In the genomic region with DNA sequence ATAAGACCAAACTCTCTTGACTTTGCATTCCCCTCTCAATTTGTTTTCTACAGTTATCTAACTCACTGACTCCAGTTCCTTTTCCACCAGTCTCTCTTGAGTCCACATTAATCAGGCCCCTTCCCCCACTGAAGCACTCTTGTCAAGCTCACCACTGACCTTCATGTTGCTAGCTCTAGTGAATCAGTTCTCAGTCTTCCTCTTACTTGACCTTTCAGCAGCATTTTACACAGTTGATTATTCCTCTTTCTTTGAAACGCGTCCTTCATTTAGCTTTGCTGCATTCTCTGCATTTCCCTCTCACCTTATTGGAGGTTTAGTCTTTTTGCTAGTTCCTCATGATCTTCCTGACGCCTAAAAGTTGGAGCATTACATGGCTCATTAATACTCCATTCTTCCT, we compare ENCODE assay signal across 1 cellular context.
TF ChIP-seq lines count a peak whose summit lies in the region.

No MANE protein-coding gene starts in this region.

TF ChIP-seq in GM23338, 12 proteins besides CTCF, POLR2A, EP300 and RAD21 (continued from another document):
- TF ChIP-seq ZNF462 (CRISPR knock-in tag; IDR thresholded peaks at IDR 0.05): no peak
- TF ChIP-seq REST (IDR thresholded peaks at IDR 0.05; ENCODE audit: unreplicated experiment): no peak
- no peak for TF ChIP-seq EZH2phosphoT487 (IDR thresholded peaks at IDR 0.05; ENCODE audit: unreplicated experiment)
- TF ChIP-seq, protein P1, sequence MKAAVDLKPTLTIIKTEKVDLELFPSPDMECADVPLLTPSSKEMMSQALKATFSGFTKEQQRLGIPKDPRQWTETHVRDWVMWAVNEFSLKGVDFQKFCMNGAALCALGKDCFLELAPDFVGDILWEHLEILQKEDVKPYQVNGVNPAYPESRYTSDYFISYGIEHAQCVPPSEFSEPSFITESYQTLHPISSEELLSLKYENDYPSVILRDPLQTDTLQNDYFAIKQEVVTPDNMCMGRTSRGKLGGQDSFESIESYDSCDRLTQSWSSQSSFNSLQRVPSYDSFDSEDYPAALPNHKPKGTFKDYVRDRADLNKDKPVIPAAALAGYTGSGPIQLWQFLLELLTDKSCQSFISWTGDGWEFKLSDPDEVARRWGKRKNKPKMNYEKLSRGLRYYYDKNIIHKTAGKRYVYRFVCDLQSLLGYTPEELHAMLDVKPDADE (IDR thresholded peaks at IDR 0.05): no peak
- TF ChIP-seq ZNF331 (CRISPR knock-in tag; IDR thresholded peaks at IDR 0.05; ENCODE audit: low read depth): no peak
